23 cellular contexts compared by ENCODE assay signal in the genomic region with DNA sequence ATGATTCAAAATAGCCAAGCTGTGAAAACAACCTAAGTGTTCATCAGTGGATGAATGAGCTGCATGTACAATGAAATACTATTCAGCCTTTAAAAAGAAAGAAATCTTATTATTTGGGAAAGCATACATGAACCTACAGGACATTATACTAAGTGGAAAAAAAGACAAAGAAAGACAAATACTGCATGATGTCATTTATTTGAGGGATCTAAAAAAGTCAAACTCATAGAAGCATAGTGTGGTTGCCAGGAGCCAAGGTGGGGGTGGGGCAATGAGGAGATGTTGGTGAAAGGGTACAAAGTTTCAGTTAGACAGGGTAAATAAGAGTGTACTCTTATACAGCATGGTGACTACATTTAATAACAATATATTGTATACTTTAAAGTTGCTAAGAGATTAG.
"Had no signal": no experiment of that assay in that cellular context is flagged by ENCODE, and none has a peak within 500 bp of the region (broad histone marks: within the 10 kb centered on the region; RNA-seq: fewer than 3 reads in every experiment).

No MANE protein-coding gene starts in this region.

- H3K27ac ChIP-seq: coronary artery, dorsolateral prefrontal cortex, esophagus muscularis mucosa, foreskin keratinocyte, gastroesophageal sphincter, heart left ventricle, hepatocyte, left lung, lower lobe of right lung had no signal

- DNase-seq: dermis blood vessel endothelial cell; dorsolateral prefrontal cortex; effector CD4-positive, alpha-beta T cell; effector memory CD4-positive, alpha-beta T cell; foreskin keratinocyte; heart left ventricle; hypothalamus; immature natural killer cell; islet precursor cell; kidney; kidney glomerular epithelial cell; left colon; left lung; left ventricle myocardium superior; lower lobe of right lung; mesenchymal stem cell; mucosa of descending colon; naive B cell; naive thymus-derived CD8-positive, alpha-beta T cell had no signal

- H3K4me3 ChIP-seq: coronary artery, dorsolateral prefrontal cortex, esophagus muscularis mucosa, gastroesophageal sphincter, heart left ventricle, hepatocyte, left lung, lower lobe of right lung, mucosa of descending colon had no signal

- H3K27me3 ChIP-seq: foreskin keratinocyte, gastroesophageal sphincter, hepatocyte had no signal

- H3K4me1 ChIP-seq: esophagus muscularis mucosa, foreskin keratinocyte, gastroesophageal sphincter, left lung, lower lobe of right lung had no signal

- H3K36me3 ChIP-seq: esophagus muscularis mucosa, gastroesophageal sphincter, heart left ventricle, left lung, lower lobe of right lung had no signal

- ATAC-seq: foreskin keratinocyte; gastroesophageal sphincter; heart left ventricle; left colon; left lung; left ventricle myocardium superior; lower lobe of right lung; mucosa of descending colon; naive thymus-derived CD8-positive, alpha-beta T cell had no signal

- H3K9me3 ChIP-seq: esophagus muscularis mucosa, gastroesophageal sphincter, heart left ventricle, left lung, lower lobe of right lung, mucosa of descending colon had no signal
